ENCODE assay signal across 8 cellular contexts in genomic region chr5:146565764-146566163, GRCh38. TPM values are rescaled to one million over a fixed set of nuclear protein-coding genes. Genes with fewer than 3 reads are reported as not detected.
DNase-seq lines count a peak whose midpoint lies in the region; ATAC-seq, FAIRE-seq and TF ChIP-seq lines count a peak whose summit lies in the region.

No MANE protein-coding gene starts in this region.

- CTCF ChIA-PET in activated CD8-positive, alpha-beta T cell treated with anti-CD3 and anti-CD28 coated beads for 36 hours (lab: Charles Lee) = interaction anchor here (1.0 to 2.4 kb wide), 10 partner anchors 13 to 623 kb away, joined by 3 to 15 read pairs (median 6); no protein-coding TSS in a partner anchor
- CTCF ChIA-PET in endothelial cell of umbilical vein (lab: Charles Lee) = interaction anchor here (0.5 to 3.1 kb wide), 13 partner anchors 13 to 1012 kb away, joined by 3 to 70 read pairs (median 3); no protein-coding TSS in a partner anchor

- no peaks in the 10 kb centered on the region for H3K9me3 ChIP-seq in endothelial cell of umbilical vein (replicated peaks; ENCODE audit: control insufficient read depth, insufficient read depth, low read length)
- no peaks in the 10 kb centered on the region for H3K9me3 ChIP-seq in tibial nerve

- H2AFZ ChIP-seq in endothelial cell of umbilical vein (ENCODE audit: low read depth, low read length) = peak overlapping the region; percentile 42

- no peaks in the 10 kb centered on the region for H3K9me3 Mint-ChIP-seq in activated CD8-positive, alpha-beta T cell treated with anti-CD3 and anti-CD28 coated beads for 36 hours
- no peaks in the 10 kb centered on the region for H3K9me3 Mint-ChIP-seq in naive thymus-derived CD8-positive, alpha-beta T cell

- TF ChIP-seq EP300 in tibial nerve (IDR thresholded peaks at IDR 0.05) = no peak

- H3K4me3 Mint-ChIP-seq in activated CD8-positive, alpha-beta T cell treated with anti-CD3 and anti-CD28 coated beads for 36 hours = no peak overlapping the region
- no peak overlapping the region for H3K4me3 Mint-ChIP-seq in naive thymus-derived CD8-positive, alpha-beta T cell

- intact Hi-C loops in activated CD8-positive, alpha-beta T cell treated with anti-CD3 and anti-CD28 coated beads for 36 hours (cut with micrococcal nuclease) = loop anchor here (5.0 kb wide), 1 partner anchor 402 kb away; no protein-coding TSS in a partner anchor
- intact Hi-C loops in endothelial cell of umbilical vein (cut with micrococcal nuclease) = loop anchor here (1.0 kb wide), 1 partner anchor 401 kb away; no protein-coding TSS in a partner anchor

- no peak overlapping the region for H3K4me3 ChIP-seq in endothelial cell of umbilical vein (replicated peaks in 1 of 3; ENCODE audit: insufficient read depth in 1 of 3, low read depth in 1 of 3, low read length in 3 of 3)
- no peak overlapping the region for H3K4me3 ChIP-seq in tibial nerve

- no peak overlapping the region for H3K4me2 ChIP-seq in endothelial cell of umbilical vein (ENCODE audit: insufficient read depth, low read length)

- no peak overlapping the region for H3K27ac Mint-ChIP-seq in activated CD8-positive, alpha-beta T cell treated with anti-CD3 and anti-CD28 coated beads for 36 hours
- H3K27ac Mint-ChIP-seq in naive thymus-derived CD8-positive, alpha-beta T cell = peak overlapping the region in 2 of 10 donors; percentile 1 to 36

- TF ChIP-seq POLR2A in endothelial cell of umbilical vein (IDR thresholded peaks at IDR 0.05; ENCODE audit: low read depth, low read length) (no peak), tibial nerve (IDR thresholded peaks at IDR 0.05) (no peak)

- peaks cover 0 to 3% of the 10 kb centered on the region in 2 experiments for H3K27me3 ChIP-seq in endothelial cell of umbilical vein (ENCODE audit: control insufficient read depth in 2 of 2, insufficient read depth in 2 of 2, low read length in 2 of 2)
- no peaks in the 10 kb centered on the region for H3K27me3 ChIP-seq in tibial nerve

- H3K4me1 ChIP-seq in endothelial cell of umbilical vein (ENCODE audit: control insufficient read depth, extremely low read depth, insufficient read depth, low read length) = no peaks in the 10 kb centered on the region
- H3K4me1 ChIP-seq in tibial nerve = peaks cover 0 to 3% (median 0%) of the 10 kb centered on the region in 4 donors

- peak; percentile 65 for TF ChIP-seq CTCF in activated CD8-positive, alpha-beta T cell treated with anti-CD3 and anti-CD28 coated beads for 36 hours (IDR thresholded peaks at IDR 0.05)
- TF ChIP-seq CTCF in endothelial cell of umbilical vein (IDR thresholded peaks at IDR 0.05; ENCODE audit: extremely low read depth in 1 of 2, insufficient read depth in 1 of 2, low read depth in 1 of 2, low read length in 2 of 2) (peak; percentile 45 to 51), tibial nerve (IDR thresholded peaks at IDR 0.05) (peak; percentile 37 to 57 (median 48))

- H4K20me1 ChIP-seq in endothelial cell of umbilical vein (replicated peaks; ENCODE audit: control insufficient read depth, extremely low read depth, insufficient read depth, low read length) = no peaks in the 10 kb centered on the region

- H3K36me3 Mint-ChIP-seq in activated CD8-positive, alpha-beta T cell treated with anti-CD3 and anti-CD28 coated beads for 36 hours (ENCODE audit: low read depth) = no peaks in the 10 kb centered on the region
- H3K36me3 Mint-ChIP-seq in naive thymus-derived CD8-positive, alpha-beta T cell = no peaks in the 10 kb centered on the region

- peaks cover 2% of the 10 kb centered on the region for H3K27me3 Mint-ChIP-seq in activated CD8-positive, alpha-beta T cell treated with anti-CD3 and anti-CD28 coated beads for 36 hours
- peaks cover 0 to 5% (median 0%) of the 10 kb centered on the region in 5 donors for H3K27me3 Mint-ChIP-seq in naive thymus-derived CD8-positive, alpha-beta T cell

- H3K9me1 ChIP-seq in endothelial cell of umbilical vein (replicated peaks; ENCODE audit: control insufficient read depth, extremely low read depth, insufficient read depth, low read length) = no peaks in the 10 kb centered on the region

- no peaks in the 10 kb centered on the region for H3K36me3 ChIP-seq in endothelial cell of umbilical vein (ENCODE audit: control insufficient read depth in 2 of 2, extremely low read depth in 1 of 2, insufficient read depth in 2 of 2, low read length in 2 of 2)
- H3K36me3 ChIP-seq in tibial nerve = no peaks in the 10 kb centered on the region

- ATAC-seq in GM19438 (IDR thresholded peaks at IDR 0.05; ENCODE audit: low read depth, unreplicated experiment) (peak; percentile 98), HG03439 (IDR thresholded peaks at IDR 0.05; ENCODE audit: unreplicated experiment) (peak; percentile 86)
- ATAC-seq in activated CD8-positive, alpha-beta T cell treated with anti-CD3 and anti-CD28 coated beads for 36 hours = peak; percentile 100
- peak; percentile 89 to 96 for ATAC-seq in naive thymus-derived CD8-positive, alpha-beta T cell

- H3K27ac ChIP-seq in endothelial cell of umbilical vein (ENCODE audit: insufficient read depth, low read depth, low read length) = no peak overlapping the region
- H3K27ac ChIP-seq in tibial nerve = no peak overlapping the region

- WGBS in tibial nerve, 2 donors = 13 to 16% methylated on average over 7 of the region's 7 CpGs

- H3K79me2 ChIP-seq in endothelial cell of umbilical vein (ENCODE audit: control insufficient read depth, insufficient read depth, low read length) = no peaks in the 10 kb centered on the region

- H3K4me1 Mint-ChIP-seq in activated CD8-positive, alpha-beta T cell treated with anti-CD3 and anti-CD28 coated beads for 36 hours (ENCODE audit: low read depth) = peaks cover 5% of the 10 kb centered on the region
- H3K4me1 Mint-ChIP-seq in naive thymus-derived CD8-positive, alpha-beta T cell = peaks cover 0 to 6% (median 4%) of the 10 kb centered on the region in 4 donors

- dilution Hi-C loops in endothelial cell of umbilical vein (cut with MboI; ENCODE audit: extremely low pct_ligation_motif_present, low sequenced_read_pairs) = no loop called here

- POLR2A ChIA-PET in activated CD8-positive, alpha-beta T cell treated with anti-CD3 and anti-CD28 coated beads for 36 hours (lab: Charles Lee) = interaction anchor here (0.6 kb wide), 2 partner anchors 54 to 485 kb away, joined by 3 read pairs; no protein-coding TSS in a partner anchor
- POLR2A ChIA-PET in endothelial cell of umbilical vein (lab: Charles Lee) = no interaction called here
- POLR2A ChIA-PET in naive thymus-derived CD8-positive, alpha-beta T cell (lab: Charles Lee) = no interaction called here

- peak; percentile 81 for FAIRE-seq in endothelial cell of umbilical vein (lab: Jason Lieb, UNC)

- H3K9ac ChIP-seq in endothelial cell of umbilical vein (replicated peaks; ENCODE audit: extremely low read depth, insufficient read depth, low read length) = no peak overlapping the region

- no TSS peak for BruUV-seq in endothelial cell of umbilical vein (replicated peaks; lab: Mats Ljungman, UMichigan)

- peak; percentile 83 for DNase-seq in D341Med (ENCODE audit: low spot score)
- DNase-seq in NCI-H345 treated with DMSO at 0.1 percent for 48 hours (lab: John Stamatoyannopoulos, UW; ENCODE audit: unreplicated experiment) = peak; percentile 76
- peak; percentile 76 for DNase-seq in activated CD8-positive, alpha-beta T cell treated with anti-CD3 and anti-CD28 coated beads for 36 hours
- DNase-seq in endothelial cell of umbilical vein (ENCODE audit: low read depth, low spot score) = peak; percentile 42
- peak in 9 of 10 donors; percentile 21 to 74 (median 47) for DNase-seq in naive thymus-derived CD8-positive, alpha-beta T cell
- peak in 1 of 2 donors; percentile 46 for DNase-seq in tibial nerve (ENCODE audit: low spot score in 2 of 2)

TF ChIP-seq in endothelial cell of umbilical vein, 7 proteins besides CTCF, POLR2A, EP300 and RAD21:
- TF ChIP-seq POLR2AphosphoS5 (IDR thresholded peaks at IDR 0.05; ENCODE audit: insufficient read depth, low read depth, low read length) = no peak
- TF ChIP-seq MYC (IDR thresholded peaks at IDR 0.05; ENCODE audit: low read depth, low read length) = no peak
- no peak for TF ChIP-seq GATA2 (IDR thresholded peaks at IDR 0.05; ENCODE audit: insufficient read depth, insufficient read length, low read depth, low read length)
- TF ChIP-seq FOS (IDR thresholded peaks at IDR 0.05; ENCODE audit: borderline replicate concordance, insufficient read depth, low read length) = no peak
- no peak for TF ChIP-seq EZH2 (IDR thresholded peaks at IDR 0.05; ENCODE audit: borderline replicate concordance, low read depth, low read length, severe bottlenecking)
- no peak for TF ChIP-seq JUN (IDR thresholded peaks at IDR 0.05; ENCODE audit: borderline replicate concordance, insufficient read depth, insufficient read length, low read depth)
- TF ChIP-seq, protein P1, sequence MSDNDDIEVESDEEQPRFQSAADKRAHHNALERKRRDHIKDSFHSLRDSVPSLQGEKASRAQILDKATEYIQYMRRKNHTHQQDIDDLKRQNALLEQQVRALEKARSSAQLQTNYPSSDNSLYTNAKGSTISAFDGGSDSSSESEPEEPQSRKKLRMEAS (IDR thresholded peaks at IDR 0.05; ENCODE audit: insufficient read depth, insufficient read length) = no peak
TF ChIP-seq in endothelial cell of umbilical vein: peak in this region for 0.

RNA-seq across cellular contexts. Expression of gene GPR151, which starts 49.8 kb away (rescaled TPM):
- not detected for total RNA-seq in activated CD8-positive, alpha-beta T cell treated with anti-CD3 and anti-CD28 coated beads for 36 hours
- total RNA-seq in endothelial cell of umbilical vein = not detected in 2 replicates
- polyA plus RNA-seq in endothelial cell of umbilical vein = 0.06 and 0.08 TPM in 2 replicates
- 0.03 and 0.06 TPM in 2 replicates for polyA plus RNA-seq in endothelial cell of umbilical vein (2011; cell fraction: cytosol; rRNA removed)
- polyA plus RNA-seq in endothelial cell of umbilical vein (2011; cell fraction: nucleus; rRNA removed) = 0.04 TPM in 1 of 2 replicates, not detected in the other
- 0.08 TPM in 1 of 2 replicates, not detected in the other for polyA plus RNA-seq in endothelial cell of umbilical vein (2012)
- 0.15 TPM in 1 of 2 replicates, not detected in the other for polyA minus RNA-seq in endothelial cell of umbilical vein
- not detected for polyA minus RNA-seq in endothelial cell of umbilical vein (2011; cell fraction: cytosol; rRNA and poly(A)+ RNA removed)
- not detected in 2 replicates for polyA minus RNA-seq in endothelial cell of umbilical vein (2011; cell fraction: nucleus; rRNA and poly(A)+ RNA removed)
- total RNA-seq in naive thymus-derived CD8-positive, alpha-beta T cell = not detected
- polyA plus RNA-seq in naive thymus-derived CD8-positive, alpha-beta T cell = not detected
- not detected for total RNA-seq in tibial nerve
